In the genomic region with DNA sequence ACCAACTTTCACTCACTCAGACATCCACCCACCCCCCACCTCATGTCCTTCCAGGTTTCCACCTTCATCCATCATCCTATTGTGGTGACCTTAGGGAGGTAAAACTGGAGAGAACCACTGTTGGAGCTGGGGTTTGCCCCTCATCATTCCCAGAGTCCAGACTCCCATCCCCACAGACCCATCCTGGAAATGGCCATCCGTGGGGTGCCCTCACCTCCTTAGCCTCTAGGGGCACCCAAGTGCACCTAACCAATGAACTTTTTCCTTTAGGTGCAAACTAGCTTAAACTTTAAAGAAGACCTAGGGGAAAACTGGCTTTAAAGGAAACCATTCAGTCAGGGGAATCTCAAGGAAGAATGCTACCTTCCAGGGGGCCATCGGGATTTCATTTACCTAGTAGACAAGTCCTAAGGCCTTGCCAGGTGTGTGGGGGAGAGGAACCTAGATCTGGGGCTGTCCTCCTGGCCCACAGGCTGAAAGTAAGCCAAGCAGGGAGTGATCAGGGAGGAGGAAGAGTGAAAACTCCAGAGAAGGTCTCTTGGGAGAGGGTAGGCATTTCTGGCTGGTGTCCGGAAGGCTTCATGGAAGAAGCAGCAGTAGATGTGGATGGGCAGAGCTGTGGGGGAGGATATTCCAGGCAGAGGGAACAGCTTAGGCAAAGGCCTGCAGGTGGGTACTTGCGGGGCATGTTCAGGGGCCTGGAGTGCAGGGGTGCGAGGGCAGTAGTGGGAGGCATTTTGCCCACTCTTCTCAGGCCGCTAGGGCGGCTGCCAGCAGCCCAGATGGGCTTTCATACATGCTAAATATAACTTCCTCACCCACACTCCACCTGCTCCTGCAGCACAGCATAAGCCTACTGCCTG, we compare ENCODE assay signal across 8 cellular contexts. TPM values are rescaled to one million over a fixed set of nuclear protein-coding genes. Genes with fewer than 3 reads are reported as not detected.
DNase-seq lines count a peak whose midpoint lies in the region; ATAC-seq and TF ChIP-seq lines count a peak whose summit lies in the region.

No MANE protein-coding gene starts in this region.

- BruUV-seq in OCI-LY7 (replicated peaks; lab: Mats Ljungman, UMichigan), result no TSS peak

- no peak for TF ChIP-seq EP300 in neural cell (conservative IDR thresholded peaks at IDR 0.05; ENCODE audit: poor library complexity, severe bottlenecking)

- CTCF ChIA-PET in OCI-LY7 (lab: Charles Lee; ENCODE audit: unreplicated experiment), result interaction anchor here (1.0 to 1.7 kb wide), 4 partner anchors 11 to 21 kb away, joined by 4 to 11 read pairs (median 6); a partner anchor contains a TSS

- intact Hi-C loops in OCI-LY7 (cut with micrococcal nuclease; ENCODE audit: unreplicated experiment), result no loop called here

- peak overlapping the region; percentile 54 for H3K4me2 ChIP-seq in OCI-LY7 (ENCODE audit: low read length)
- H3K4me2 ChIP-seq in neural cell (ENCODE audit: low read length), result no peak overlapping the region

- TF ChIP-seq CTCF in OCI-LY7 (conservative IDR thresholded peaks at IDR 0.05; ENCODE audit: low read length) (peak; percentile 91), neural cell (IDR thresholded peaks at IDR 0.05; ENCODE audit: poor library complexity, severe bottlenecking) (peak; percentile 45)

- no peak for ATAC-seq in HG03280 (IDR thresholded peaks at IDR 0.05; ENCODE audit: unreplicated experiment)
- no peak for ATAC-seq in GM21526 (IDR thresholded peaks at IDR 0.05; ENCODE audit: low FRiP score, unreplicated experiment)

- H3K36me3 ChIP-seq in OCI-LY7 (ENCODE audit: insufficient read depth, low read length) (peaks cover 36% of the 10 kb centered on the region), neural cell (ENCODE audit: insufficient read depth, low read length) (no peaks in the 10 kb centered on the region)

- DNase-seq in stimulated activated CD4-positive, alpha-beta T cell treated with anti-CD3 and anti-CD28 coated beads, Interleukin-15, amount 100 ng/mL, for 24 hours, result peak; percentile 54
- no peak for DNase-seq in stimulated activated CD4-positive, alpha-beta T cell treated with anti-CD3 and anti-CD28 coated beads, Interleukin-12 subunit alpha, Interleukin-12 subunit beta, amount 100 ng/mL, for 4 hours
- peak; percentile 63 for DNase-seq in OCI-LY7 (ENCODE audit: low spot score)
- peak; percentile 59 for DNase-seq in cerebellar cortex (ENCODE audit: low spot score)
- DNase-seq in COLO668 (lab: John Stamatoyannopoulos, UW; ENCODE audit: unreplicated experiment), result no peak

- peaks cover 49% of the 10 kb centered on the region for H3K4me1 ChIP-seq in OCI-LY7 (ENCODE audit: insufficient read depth, low read length, poor library complexity, severe bottlenecking)

- no peaks in the 10 kb centered on the region for H3F3A ChIP-seq in neural cell (ENCODE audit: insufficient read depth, low read length, poor library complexity, severe bottlenecking)

- H3K79me2 ChIP-seq in OCI-LY7 (ENCODE audit: insufficient read depth, low read depth, low read length), result no peaks in the 10 kb centered on the region
- H3K79me2 ChIP-seq in neural cell (replicated peaks; ENCODE audit: insufficient read depth, low read length), result no peaks in the 10 kb centered on the region

- no peak for TF ChIP-seq RAD21 in neural cell (conservative IDR thresholded peaks at IDR 0.05)

- H3K27ac ChIP-seq in OCI-LY7 (ENCODE audit: low read depth, low read length, poor library complexity, severe bottlenecking) (peak overlapping the region; percentile 56), neural cell (ENCODE audit: low read length) (no peak overlapping the region)

- H3K9ac ChIP-seq in neural cell (ENCODE audit: low read length), result no peak overlapping the region

- no peak overlapping the region for H2AFZ ChIP-seq in OCI-LY7 (ENCODE audit: low read length)
- no peak overlapping the region for H2AFZ ChIP-seq in neural cell (ENCODE audit: low read depth, low read length)

- H3K9me3 ChIP-seq in OCI-LY7 (ENCODE audit: low read length), result no peaks in the 10 kb centered on the region
- H3K9me3 ChIP-seq in neural cell (ENCODE audit: low read length), result no peaks in the 10 kb centered on the region

- H4K20me1 ChIP-seq in OCI-LY7 (ENCODE audit: insufficient read depth, low read length) (no peaks in the 10 kb centered on the region), neural cell (ENCODE audit: insufficient read depth) (no peaks in the 10 kb centered on the region)

- no peak overlapping the region for H3K4me3 ChIP-seq in OCI-LY7 (ENCODE audit: low read depth, low read length, poor library complexity, severe bottlenecking)
- no peak overlapping the region for H3K4me3 ChIP-seq in neural cell (ENCODE audit: low read length)

- H3K27me3 ChIP-seq in neural cell (ENCODE audit: insufficient read depth, low read depth, low read length), result peaks cover 4% of the 10 kb centered on the region

- no peaks in the 10 kb centered on the region for H3K9me2 ChIP-seq in OCI-LY7 (ENCODE audit: insufficient read depth, low read length)
- H3K9me2 ChIP-seq in neural cell (ENCODE audit: insufficient read depth, low read length), result no peaks in the 10 kb centered on the region

- POLR2A ChIA-PET in OCI-LY7 (lab: Charles Lee), result interaction anchor here (0.8 to 1.7 kb wide), 2 partner anchors 8 to 712 kb away, joined by 4 to 5 read pairs; no protein-coding TSS in a partner anchor

TF ChIP-seq in neural cell, 6 proteins besides CTCF, POLR2A, EP300 and RAD21:
- TF ChIP-seq MXI1 (conservative IDR thresholded peaks at IDR 0.05; ENCODE audit: poor library complexity, severe bottlenecking) (no peak), EZH2 (IDR thresholded peaks at IDR 0.05; ENCODE audit: borderline replicate concordance, insufficient read depth, low read length, poor library complexity, severe bottlenecking) (no peak), SMC3 (conservative IDR thresholded peaks at IDR 0.05; ENCODE audit: poor library complexity) (no peak), POLR2AphosphoS5 (IDR thresholded peaks at IDR 0.05) (no peak), TAF1 (IDR thresholded peaks at IDR 0.05; ENCODE audit: low read depth) (no peak)
- TF ChIP-seq, protein P1, sequence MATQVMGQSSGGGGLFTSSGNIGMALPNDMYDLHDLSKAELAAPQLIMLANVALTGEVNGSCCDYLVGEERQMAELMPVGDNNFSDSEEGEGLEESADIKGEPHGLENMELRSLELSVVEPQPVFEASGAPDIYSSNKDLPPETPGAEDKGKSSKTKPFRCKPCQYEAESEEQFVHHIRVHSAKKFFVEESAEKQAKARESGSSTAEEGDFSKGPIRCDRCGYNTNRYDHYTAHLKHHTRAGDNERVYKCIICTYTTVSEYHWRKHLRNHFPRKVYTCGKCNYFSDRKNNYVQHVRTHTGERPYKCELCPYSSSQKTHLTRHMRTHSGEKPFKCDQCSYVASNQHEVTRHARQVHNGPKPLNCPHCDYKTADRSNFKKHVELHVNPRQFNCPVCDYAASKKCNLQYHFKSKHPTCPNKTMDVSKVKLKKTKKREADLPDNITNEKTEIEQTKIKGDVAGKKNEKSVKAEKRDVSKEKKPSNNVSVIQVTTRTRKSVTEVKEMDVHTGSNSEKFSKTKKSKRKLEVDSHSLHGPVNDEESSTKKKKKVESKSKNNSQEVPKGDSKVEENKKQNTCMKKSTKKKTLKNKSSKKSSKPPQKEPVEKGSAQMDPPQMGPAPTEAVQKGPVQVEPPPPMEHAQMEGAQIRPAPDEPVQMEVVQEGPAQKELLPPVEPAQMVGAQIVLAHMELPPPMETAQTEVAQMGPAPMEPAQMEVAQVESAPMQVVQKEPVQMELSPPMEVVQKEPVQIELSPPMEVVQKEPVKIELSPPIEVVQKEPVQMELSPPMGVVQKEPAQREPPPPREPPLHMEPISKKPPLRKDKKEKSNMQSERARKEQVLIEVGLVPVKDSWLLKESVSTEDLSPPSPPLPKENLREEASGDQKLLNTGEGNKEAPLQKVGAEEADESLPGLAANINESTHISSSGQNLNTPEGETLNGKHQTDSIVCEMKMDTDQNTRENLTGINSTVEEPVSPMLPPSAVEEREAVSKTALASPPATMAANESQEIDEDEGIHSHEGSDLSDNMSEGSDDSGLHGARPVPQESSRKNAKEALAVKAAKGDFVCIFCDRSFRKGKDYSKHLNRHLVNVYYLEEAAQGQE (IDR thresholded peaks at IDR 0.05; ENCODE audit: borderline replicate concordance), result no peak

RNA-seq across cellular contexts. Expression of a gene that starts 11.6 kb away (rescaled TPM):
- 33.0 and 43.3 TPM in 2 replicates for total RNA-seq in OCI-LY7 (2014; rRNA removed; shearing (Covaris generic))
- total RNA-seq in OCI-LY7 (2022), result 41.7 and 46.3 TPM in 2 replicates
- 23.4 and 32.3 TPM in 2 replicates for polyA plus RNA-seq in neural cell
- 3.9 and 7.9 TPM in 2 replicates for polyA minus RNA-seq in neural cell

RNA-seq across cellular contexts. Expression of a gene that starts 15.0 kb away (rescaled TPM):
- total RNA-seq in OCI-LY7 (2014; rRNA removed; shearing (Covaris generic)), result 0.05 and 0.35 TPM in 2 replicates
- 0.46 and 0.63 TPM in 2 replicates for total RNA-seq in OCI-LY7 (2022)
- not detected in 2 replicates for polyA plus RNA-seq in neural cell
- polyA minus RNA-seq in neural cell, result not detected in 2 replicates

RNA-seq across cellular contexts. Expression of a gene that starts 17.8 kb away (rescaled TPM):
- total RNA-seq in OCI-LY7 (2014; rRNA removed; shearing (Covaris generic)), result 144 and 151 TPM in 2 replicates
- 103 and 116 TPM in 2 replicates for total RNA-seq in OCI-LY7 (2022)
- polyA plus RNA-seq in neural cell, result 155 and 156 TPM in 2 replicates
- polyA minus RNA-seq in neural cell, result 108 and 132 TPM in 2 replicates

RNA-seq across cellular contexts. Expression of a gene that starts 31.2 kb away (rescaled TPM):
- not detected in 2 replicates for total RNA-seq in OCI-LY7 (2014; rRNA removed; shearing (Covaris generic))
- total RNA-seq in OCI-LY7 (2022), result not detected in 2 replicates
- polyA plus RNA-seq in neural cell, result not detected in 2 replicates
- not detected in 2 replicates for polyA minus RNA-seq in neural cell

RNA-seq across cellular contexts. Expression of a gene that starts 40.1 kb away (rescaled TPM):
- total RNA-seq in OCI-LY7 (2014; rRNA removed; shearing (Covaris generic)), result 1.2 TPM in 1 of 2 replicates, not detected in the other
- 3.0 and 3.8 TPM in 2 replicates for total RNA-seq in OCI-LY7 (2022)
- polyA plus RNA-seq in neural cell, result 1.4 and 7.8 TPM in 2 replicates
- 2.9 and 3.6 TPM in 2 replicates for polyA minus RNA-seq in neural cell

Comparison
In these comparisons a context has a peak if more than half of its experiments do, and no peak if none do; other contexts are left out.
1. DNase-seq: peak in stimulated activated CD4-positive, alpha-beta T cell treated with anti-CD3 and anti-CD28 coated beads, Interleukin-15, amount 100 ng/mL, for 24 hours (single experiment), OCI-LY7 (single experiment) and cerebellar cortex (single experiment); none in stimulated activated CD4-positive, alpha-beta T cell treated with anti-CD3 and anti-CD28 coated beads, Interleukin-12 subunit alpha, Interleukin-12 subunit beta, amount 100 ng/mL, for 4 hours (single experiment) and COLO668 (single experiment).